ENCODE assay signal across 8 cellular contexts in the genomic region with DNA sequence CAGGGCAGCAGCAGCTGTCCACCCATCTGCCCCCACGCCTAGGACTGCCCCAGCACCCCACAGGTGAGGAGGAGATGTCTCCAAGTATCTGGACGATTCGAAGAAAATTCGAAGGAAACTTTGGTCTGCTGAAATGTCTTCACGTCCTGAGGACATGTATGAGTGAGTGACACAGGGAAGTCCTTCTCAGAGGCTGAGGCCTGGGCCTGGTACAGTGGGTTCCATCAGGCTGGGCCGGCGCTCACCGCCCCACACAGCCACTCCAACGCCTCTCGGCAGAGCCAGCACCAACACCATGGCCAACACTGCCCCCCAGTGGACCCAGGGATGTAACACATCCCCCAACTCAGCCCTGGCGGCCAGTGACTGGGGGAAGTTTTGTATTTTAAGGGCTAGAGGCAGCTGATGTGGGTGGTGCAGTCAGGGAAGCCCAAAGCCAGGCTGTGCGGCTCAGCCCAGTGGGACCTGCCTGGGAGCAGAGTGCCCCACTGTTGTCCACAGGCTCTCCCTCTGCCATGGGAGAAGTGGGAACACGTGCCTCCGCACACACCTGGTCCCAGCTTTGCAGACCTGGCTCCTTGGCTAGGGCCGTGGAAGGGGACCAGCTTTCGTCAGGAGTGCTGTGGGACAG. TPM values are rescaled to one million over a fixed set of nuclear protein-coding genes. Genes with fewer than 3 reads are reported as not detected.
DNase-seq lines count a peak whose midpoint lies in the region; ATAC-seq, FAIRE-seq and TF ChIP-seq lines count a peak whose summit lies in the region.

No MANE protein-coding gene starts in this region.

- H3K9ac ChIP-seq in mammary epithelial cell (ENCODE audit: insufficient read depth, low read length), result no peak overlapping the region
- no peak overlapping the region for H3K9ac ChIP-seq in kidney (ENCODE audit: low read length in 2 of 2)

- peak; percentile 52 for ATAC-seq in GM19395 (IDR thresholded peaks at IDR 0.05; ENCODE audit: unreplicated experiment)
- no peak for ATAC-seq in GM18870 (IDR thresholded peaks at IDR 0.05; ENCODE audit: unreplicated experiment)

- H3K9me3 ChIP-seq in mammary epithelial cell (replicated peaks; ENCODE audit: insufficient read depth, low read length), result no peaks in the 10 kb centered on the region
- H3K9me3 ChIP-seq in kidney (ENCODE audit: control insufficient read depth in 1 of 2, low read length in 2 of 2), result no peaks in the 10 kb centered on the region

- H3K27me3 ChIP-seq in mammary epithelial cell (ENCODE audit: insufficient read depth, low read length), result no peaks in the 10 kb centered on the region

- H3K4me2 ChIP-seq in mammary epithelial cell (ENCODE audit: insufficient read depth, low read depth, low read length), result no peak overlapping the region

- in situ Hi-C loops in mammary epithelial cell (cut with MboI; ENCODE audit: low sequenced_read_pairs in 2 of 2), result loop anchor here in 1 of 2 donors (25.0 kb wide), 1 partner anchor 117 kb away; the partner anchor contains the start of genes DCXR and RAC3

- H3K79me2 ChIP-seq in mammary epithelial cell (ENCODE audit: insufficient read depth, low read length), result no peaks in the 10 kb centered on the region

- CTCF ChIA-PET in mammary epithelial cell (lab: Charles Lee; ENCODE audit: low non-redundant PET), result no interaction called here

- dilution Hi-C loops in mammary epithelial cell (cut with HindIII; ENCODE audit: low sequenced_read_pairs), result no loop called here

- DNase-seq in AG09309 (ENCODE audit: low read depth) (no peak), NCI-H2107 (lab: John Stamatoyannopoulos, UW) (peak; percentile 61), mammary epithelial cell (peak; percentile 64), kidney (peak; percentile 88)
- DNase-seq in stimulated activated CD4-positive, alpha-beta T cell treated with anti-CD3 and anti-CD28 coated beads, Interleukin-1b, Interleukin-23, amount 100 ng/mL, for 48 hours, result peak; percentile 80

- BruUV-seq in mammary epithelial cell (replicated peaks; lab: Mats Ljungman, UMichigan), result no TSS peak

- H3K4me1 ChIP-seq in mammary epithelial cell (ENCODE audit: insufficient read depth, low read length), result no peaks in the 10 kb centered on the region
- H3K4me1 ChIP-seq in kidney (ENCODE audit: control insufficient read depth in 1 of 2, insufficient read depth in 1 of 2, low read depth in 1 of 2, low read length in 2 of 2), result no peaks in the 10 kb centered on the region

- peak; percentile 49 for FAIRE-seq in kidney (lab: Jason Lieb, UNC)

- 49% methylated on average over 16 of the region's 16 CpGs for whole genome bisulfite sequencing in mammary epithelial cell (ENCODE audit: low coverage, missing lambda C conversion rate)

- H3K27ac ChIP-seq in mammary epithelial cell (ENCODE audit: insufficient read depth, low read depth, low read length), result no peak overlapping the region
- H3K27ac ChIP-seq in kidney (ENCODE audit: low read depth in 2 of 2, low read length in 2 of 2), result no peak overlapping the region

- no peak overlapping the region for H2AFZ ChIP-seq in mammary epithelial cell (ENCODE audit: low read depth, low read length)

- intact Hi-C loops in mammary epithelial cell (cut with micrococcal nuclease), result loop anchor here (1.0 to 2.0 kb wide), 3 partner anchors 48 to 193 kb away; partner anchors contain the start of gene NOTUM
- intact Hi-C loops in kidney (cut with DNase I), result loop anchor here (10.0 kb wide), 1 partner anchor 119 kb away; the partner anchor contains the start of genes DCXR and RAC3

- H3K4me3 ChIP-seq in AG09309 (ENCODE audit: control insufficient read depth, low read depth, low read length), result no peak overlapping the region
- H3K4me3 ChIP-seq in WI38 (ENCODE audit: low read depth, low read length), result no peak overlapping the region
- no peak overlapping the region for H3K4me3 ChIP-seq in mammary epithelial cell (replicated peaks in 1 of 3; ENCODE audit: insufficient read depth in 1 of 3, low read depth in 2 of 3, low read length in 3 of 3)
- no peak overlapping the region for H3K4me3 ChIP-seq in kidney (ENCODE audit: low read length in 2 of 2)

- H3K36me3 ChIP-seq in mammary epithelial cell (ENCODE audit: insufficient read depth, low read length), result no peaks in the 10 kb centered on the region
- peaks cover 0 to 6% of the 10 kb centered on the region in 2 donors for H3K36me3 ChIP-seq in kidney (ENCODE audit: control insufficient read depth in 1 of 2, insufficient read depth in 2 of 2, low read length in 2 of 2)

- no peaks in the 10 kb centered on the region for H4K20me1 ChIP-seq in mammary epithelial cell (ENCODE audit: insufficient read depth, low read length)

- TF ChIP-seq CTCF in AG09309 (IDR thresholded peaks at IDR 0.05; ENCODE audit: control insufficient read depth, insufficient read depth, low read depth, low read length, missing control alignments) (peak; percentile 88), WI38 (IDR thresholded peaks at IDR 0.05; ENCODE audit: low read depth, low read length) (peak; percentile 80), mammary epithelial cell (conservative IDR thresholded peaks at IDR 0.05 in 1 of 2, IDR thresholded peaks at IDR 0.05 in 1 of 2; ENCODE audit: extremely low read depth in 1 of 2, insufficient read depth in 1 of 2, low read depth in 1 of 2, low read length in 2 of 2) (peak; percentile 86 to 93), kidney (IDR thresholded peaks at IDR 0.05; ENCODE audit: borderline replicate concordance, extremely low read depth, insufficient read depth) (peak; percentile 94)

RNA-seq across cellular contexts. Expression of gene FASN, which starts 55.8 kb away (rescaled TPM):
- 100 to 1,000 TPM; 126 to 452 TPM for total RNA-seq in mammary epithelial cell
- polyA plus RNA-seq in mammary epithelial cell, result 217 TPM
- polyA minus RNA-seq in mammary epithelial cell, result 278 TPM
- 43.3 TPM for total RNA-seq in kidney
- 13.6 TPM for polyA plus RNA-seq in kidney (ENCODE audit: insufficient read depth, low read depth, low replicate concordance)

RNA-seq across cellular contexts. Expression of gene CCDC57, which starts 58.8 kb away (rescaled TPM):
- total RNA-seq in mammary epithelial cell, result 10 to 100 TPM; 24.8 to 52.0 TPM
- polyA plus RNA-seq in mammary epithelial cell, result 14.1 TPM
- polyA minus RNA-seq in mammary epithelial cell, result 7.5 TPM
- 79.4 TPM for total RNA-seq in kidney
- 46.7 TPM for polyA plus RNA-seq in kidney (ENCODE audit: insufficient read depth, low read depth, low replicate concordance)
